28 cellular contexts compared by ENCODE assay signal in the genomic region with DNA sequence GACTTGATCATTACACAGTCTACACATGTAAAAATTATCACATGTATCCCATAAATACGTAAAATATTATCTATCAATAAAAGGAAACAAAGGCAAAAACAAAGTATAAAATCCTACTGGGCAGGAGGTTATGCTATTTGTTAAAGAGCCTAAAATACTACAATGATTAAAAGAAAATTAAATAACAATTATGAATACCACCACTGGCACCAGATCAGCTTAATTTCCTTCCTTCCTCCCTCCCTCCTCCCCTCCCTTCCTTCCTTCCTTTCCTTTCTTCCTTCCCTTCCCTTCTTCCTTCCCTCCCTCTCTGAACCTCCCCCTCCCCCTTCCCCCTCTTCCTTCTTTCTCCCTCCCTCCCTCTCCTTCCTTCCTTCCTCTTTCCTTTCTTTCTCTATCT.
"Had no signal": no experiment of that assay in that cellular context is flagged by ENCODE, and none has a peak within 500 bp of the region (broad histone marks: within the 10 kb centered on the region; RNA-seq: fewer than 3 reads in every experiment).

No MANE protein-coding gene starts in this region.

- H3K27ac ChIP-seq: colonic mucosa, coronary artery, dorsolateral prefrontal cortex, epithelial cell of prostate, esophagus muscularis mucosa, esophagus squamous epithelium, foreskin keratinocyte, gastrocnemius medialis, gastroesophageal sphincter, heart left ventricle, heart right ventricle had no signal

- H3K9me3 ChIP-seq: colonic mucosa had no signal

- H3K4me3 ChIP-seq: colonic mucosa, coronary artery, dorsolateral prefrontal cortex, esophagus muscularis mucosa, esophagus squamous epithelium, gastrocnemius medialis, gastroesophageal sphincter, heart left ventricle, heart right ventricle had no signal

- H3K27me3 ChIP-seq: colonic mucosa, dorsolateral prefrontal cortex, esophagus muscularis mucosa, esophagus squamous epithelium, foreskin keratinocyte, gastrocnemius medialis, gastroesophageal sphincter, heart left ventricle, heart right ventricle had no signal

- H3K27ac Mint-ChIP-seq: dendritic cell treated with granulocyte-macrophage colony-stimulating factor and Interleukin-4, amounts not matched to agents 40 ng/mL and 50 ng/mL, for 4 days; effector memory CD8-positive, alpha-beta T cell; endodermal cell had no signal

- H3K4me3 Mint-ChIP-seq: dendritic cell treated with granulocyte-macrophage colony-stimulating factor and Interleukin-4, amounts not matched to agents 40 ng/mL and 50 ng/mL, for 4 days; effector memory CD8-positive, alpha-beta T cell; endodermal cell had no signal

- DNase-seq: colonic mucosa; cortex of kidney; dermis blood vessel endothelial cell; dorsolateral prefrontal cortex; effector CD4-positive, alpha-beta T cell; effector CD8-positive, alpha-beta T cell; effector memory CD4-positive, alpha-beta T cell; effector memory CD8-positive, alpha-beta T cell; endodermal cell; erythroblast; esophagus squamous epithelium; foreskin fibroblast; foreskin keratinocyte; foreskin melanocyte; gastrocnemius medialis; glutamatergic neuron; head of caudate nucleus; heart left ventricle; heart right ventricle had no signal

- ATAC-seq: effector memory CD8-positive, alpha-beta T cell; esophagus mucosa; foreskin keratinocyte; gastrocnemius medialis; gastroesophageal sphincter; heart left ventricle; heart right ventricle had no signal

- FAIRE-seq: endometrium, endothelial cell of umbilical vein, frontal cortex had no signal

- H3K4me1 Mint-ChIP-seq: endodermal cell had no signal

- H3K36me3 ChIP-seq: colonic mucosa, esophagus squamous epithelium, gastroesophageal sphincter had no signal

- H3K4me1 ChIP-seq: colonic mucosa, esophagus muscularis mucosa, esophagus squamous epithelium, gastrocnemius medialis, gastroesophageal sphincter, heart left ventricle, heart right ventricle had no signal

- H3K27me3 Mint-ChIP-seq: dendritic cell treated with granulocyte-macrophage colony-stimulating factor and Interleukin-4, amounts not matched to agents 40 ng/mL and 50 ng/mL, for 4 days; effector memory CD8-positive, alpha-beta T cell had no signal
